ENCODE assay signal across 37 cellular contexts in genomic region chr19:6819323-6819722, GRCh38. TPM values are rescaled to one million over a fixed set of nuclear protein-coding genes. Genes with fewer than 3 reads are reported as not detected.
"Had no signal": no experiment of that assay in that cellular context is flagged by ENCODE, and none has a peak within 500 bp of the region (broad histone marks: within the 10 kb centered on the region; RNA-seq: fewer than 3 reads in every experiment).

No MANE protein-coding gene starts in this region.

- H3K9me3 ChIP-seq: adrenal gland, pancreas, prostate gland had no signal

- FAIRE-seq: endothelial cell of umbilical vein, kidney, pancreas, TTC549, urothelium cell line had no signal

- H3K4me3 ChIP-seq: adrenal gland, cardiac muscle cell, gastroesophageal sphincter, pancreas, prostate gland, skin epidermis, thoracic aorta had no signal

- H3K9me3 Mint-ChIP-seq: activated naive CD4-positive, alpha-beta T cell treated with anti-CD3 and anti-CD28 coated beads, Interleukin-2, amount 50 U/mL, for 24 hours; stimulated activated naive CD8-positive, alpha-beta T cell treated with anti-CD3 and anti-CD28 coated beads, Interleukin-15, Interleukin-2, amounts not matched to agents 100 ng/mL and 50 ng/mL, for 24 hours had no signal

- H3K27ac ChIP-seq: adrenal gland, cardiac muscle cell, gastroesophageal sphincter, pancreas, prostate gland, skin epidermis, thoracic aorta, VCaP had no signal

- ATAC-seq: gastroesophageal sphincter, left colon, pancreas, sciatic nerve had no signal

- DNase-seq: activated CD4-positive, alpha-beta memory T cell treated with anti-CD3 and anti-CD28 coated beads for 36 hours; activated CD4-positive, alpha-beta T cell treated with anti-CD3 and anti-CD28 coated beads for 48 hours; activated CD8-positive, alpha-beta memory T cell treated with anti-CD3 and anti-CD28 coated beads, Interleukin-2, amount 50 U/mL, for 4 hours; activated effector memory CD4-positive, alpha-beta T cell treated with anti-CD3 and anti-CD28 coated beads, Interleukin-2, amount 50 U/mL, for 16 hours; activated T-cell treated with anti-CD3 and anti-CD28 coated beads, Interleukin-2, amount 50 U/mL, for 48 hours; adrenal gland; cortex of kidney; hippocampal formation; kidney; left colon; mammary epithelial cell; nucleus accumbens; pancreas; retina; stimulated activated CD4-positive, alpha-beta T cell treated with anti-CD3 and anti-CD28 coated beads, Interleukin-12 subunit alpha, Interleukin-12 subunit beta, amount 100 ng/mL, for 4 hours; stimulated activated CD4-positive, alpha-beta T cell treated with anti-CD3 and anti-CD28 coated beads, Interleukin-4, amount 100 ng/mL, for 1 hour; SW 1271; T-helper 9 cell; trophoblast cell had no signal

- H3K4me3 Mint-ChIP-seq: activated CD4-positive, alpha-beta memory T cell treated with anti-CD3 and anti-CD28 coated beads for 36 hours; activated naive CD4-positive, alpha-beta T cell treated with anti-CD3 and anti-CD28 coated beads, Interleukin-2, amount 50 U/mL, for 24 hours; brain; stimulated activated naive CD8-positive, alpha-beta T cell treated with anti-CD3 and anti-CD28 coated beads, Interleukin-15, Interleukin-2, amounts not matched to agents 100 ng/mL and 50 ng/mL, for 24 hours; T-helper 1 cell treated with Interleukin-12 subunit alpha and Interleukin-12 subunit beta and Interleukin-4 antibody, amounts not matched to agents 30 μg/mL and 1 μg/mL, for 36 hours had no signal

- H3K27ac Mint-ChIP-seq: activated CD4-positive, alpha-beta memory T cell treated with anti-CD3 and anti-CD28 coated beads for 36 hours; activated naive CD4-positive, alpha-beta T cell treated with anti-CD3 and anti-CD28 coated beads, Interleukin-2, amount 50 U/mL, for 24 hours; brain; stimulated activated naive CD8-positive, alpha-beta T cell treated with anti-CD3 and anti-CD28 coated beads, Interleukin-15, Interleukin-2, amounts not matched to agents 100 ng/mL and 50 ng/mL, for 24 hours; T-helper 1 cell treated with Interleukin-12 subunit alpha and Interleukin-12 subunit beta and Interleukin-4 antibody, amounts not matched to agents 30 μg/mL and 1 μg/mL, for 36 hours had no signal

- H3K4me1 Mint-ChIP-seq: brain had no signal

- H3K4me1 ChIP-seq: adrenal gland, gastroesophageal sphincter, pancreas, prostate gland had no signal

- H3K27me3 Mint-ChIP-seq: activated CD4-positive, alpha-beta memory T cell treated with anti-CD3 and anti-CD28 coated beads for 36 hours; activated naive CD4-positive, alpha-beta T cell treated with anti-CD3 and anti-CD28 coated beads, Interleukin-2, amount 50 U/mL, for 24 hours; stimulated activated naive CD8-positive, alpha-beta T cell treated with anti-CD3 and anti-CD28 coated beads, Interleukin-15, Interleukin-2, amounts not matched to agents 100 ng/mL and 50 ng/mL, for 24 hours had no signal

RNA-seq across cellular contexts. Expression of gene VAV1, which starts 46.8 kb away (rescaled TPM):
- total RNA-seq: cardiac muscle cell, chondrocyte, endothelial cell of umbilical vein, fibroblast of lung, fibroblast of villous mesenchyme had no signal
- polyA plus RNA-seq: cardiac muscle cell, endothelial cell of umbilical vein, fibroblast of lung, mammary epithelial cell, neural cell had no signal

RNA-seq across cellular contexts. Expression of gene SH2D3A, which starts 52.1 kb away (rescaled TPM):
- total RNA-seq: fibroblast of lung had no signal
- polyA plus RNA-seq: fibroblast of lung had no signal
